22 cellular contexts compared by ENCODE assay signal in the genomic region with DNA sequence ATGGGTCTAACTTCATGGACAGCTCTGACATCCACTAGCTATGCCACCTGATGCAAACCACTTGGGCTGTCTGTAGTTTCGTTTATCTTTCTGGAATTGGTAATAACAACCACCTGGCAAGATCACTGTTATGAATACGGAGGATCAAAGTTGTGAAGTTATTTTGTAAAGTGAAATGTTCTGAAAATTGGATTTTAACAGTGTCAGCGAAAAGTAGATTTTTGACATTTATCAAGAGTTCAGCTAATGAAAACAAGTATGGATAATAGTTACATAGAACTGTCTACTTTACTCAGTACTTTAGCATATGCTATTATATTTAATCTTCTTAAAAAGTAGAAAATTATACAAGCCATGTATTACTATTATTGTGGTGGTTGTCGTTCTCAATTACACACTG.
DNase-seq lines count a peak whose midpoint lies in the region; ATAC-seq and TF ChIP-seq lines count a peak whose summit lies in the region.
"Had no signal": no experiment of that assay in that cellular context is flagged by ENCODE, and none has a peak within 500 bp of the region (broad histone marks: within the 10 kb centered on the region; RNA-seq: fewer than 3 reads in every experiment).

No MANE protein-coding gene starts in this region.

- no peaks in the 10 kb centered on the region for H3K36me3 ChIP-seq in spleen
- no peaks in the 10 kb centered on the region for H3K36me3 ChIP-seq in H7 (replicated peaks; ENCODE audit: control insufficient read depth, insufficient read depth, low read length)
- H3K36me3 ChIP-seq: heart right ventricle, MG63, pancreas, right atrium auricular region, upper lobe of left lung had no signal

- WGBS in spleen, 5 donors = 81 to 90% (median 85%) methylated on average over 4 of the region's 4 CpGs

- ATAC-seq in activated T-cell treated with anti-CD3 and anti-CD28 coated beads, Interleukin-2, amount 50 U/mL, for 4 hours = no peak
- ATAC-seq in activated naive CD8-positive, alpha-beta T cell treated with anti-CD3 and anti-CD28 coated beads, Interleukin-2, amount 50 U/mL, for 24 hours = no peak
- ATAC-seq in GM18868 (IDR thresholded peaks at IDR 0.05; ENCODE audit: unreplicated experiment) = no peak
- ATAC-seq: heart right ventricle, pancreas had no signal

- peak overlapping the region in 6 of 8 donors; percentile 16 to 79 (median 70) for H3K27ac ChIP-seq in spleen
- H3K27ac ChIP-seq: pancreas, right atrium auricular region had no signal

- no peak for DNase-seq in activated T-cell treated with anti-CD3 and anti-CD28 coated beads, Interleukin-2, amount 50 U/mL, for 4 hours
- DNase-seq in activated T-cell treated with anti-CD3 and anti-CD28 coated beads for 4 hours (no peak), NCI-H524 treated with DMSO at 0.1 percent for 48 hours (lab: John Stamatoyannopoulos, UW) (peak; percentile 9), spleen (no peak), epidermal melanocyte (ENCODE audit: insufficient read length, low spot score) (no peak), H7 (no peak)
- DNase-seq in activated naive CD8-positive, alpha-beta T cell treated with anti-CD3 and anti-CD28 coated beads, Interleukin-2, amount 50 U/mL, for 24 hours = no peak
- DNase-seq: activated gamma-delta T cell treated with Interleukin-2 at 50 U/mL for 16 hours, C1 segment of cervical spinal cord, cerebellar nuclear complex, DMS 273 treated with DMSO at 0.1 percent for 48 hours, erythroblast, foreskin fibroblast, HCEC 1CT, heart right ventricle, MG63, NCI-H1436, NCI-H2171, pancreas, upper lobe of left lung had no signal

- no peak for TF ChIP-seq CTCF in spleen (IDR thresholded peaks at IDR 0.05 in 8 of 11, conservative IDR thresholded peaks at IDR 0.05 in 3 of 11)

- H3K4me1 Mint-ChIP-seq in activated T-cell treated with anti-CD3 and anti-CD28 coated beads, Interleukin-2, amount 50 U/mL, for 4 hours (ENCODE audit: low read depth) = peaks cover 40% of the 10 kb centered on the region
- H3K4me1 Mint-ChIP-seq in activated naive CD8-positive, alpha-beta T cell treated with anti-CD3 and anti-CD28 coated beads, Interleukin-2, amount 50 U/mL, for 24 hours = peaks cover 35% of the 10 kb centered on the region

- no peaks in the 10 kb centered on the region for H3K27me3 Mint-ChIP-seq in activated T-cell treated with anti-CD3 and anti-CD28 coated beads, Interleukin-2, amount 50 U/mL, for 4 hours (ENCODE audit: low read depth)
- H3K27me3 Mint-ChIP-seq in activated naive CD8-positive, alpha-beta T cell treated with anti-CD3 and anti-CD28 coated beads, Interleukin-2, amount 50 U/mL, for 24 hours = no peaks in the 10 kb centered on the region

- H3K4me3 ChIP-seq in spleen (peak overlapping the region in 3 of 8 donors; percentile 2 to 60 (median 13)), H7 (ENCODE audit: insufficient read depth, low read depth, low read length) (no peak overlapping the region)
- H3K4me3 ChIP-seq: MG63, pancreas, right atrium auricular region, upper lobe of left lung had no signal

- no peaks in the 10 kb centered on the region for H3K9me3 ChIP-seq in spleen
- H3K9me3 ChIP-seq: heart right ventricle, MG63, pancreas, right atrium auricular region, upper lobe of left lung had no signal

- no peaks in the 10 kb centered on the region for H3K27me3 ChIP-seq in spleen (replicated peaks in 1 of 7)
- no peaks in the 10 kb centered on the region for H3K27me3 ChIP-seq in H7 (ENCODE audit: control insufficient read depth, insufficient read depth, low read length)
- H3K27me3 ChIP-seq: heart right ventricle, MG63, pancreas, right atrium auricular region, upper lobe of left lung had no signal

- no peak for TF ChIP-seq POLR2A in spleen (IDR thresholded peaks at IDR 0.05)

- intact Hi-C loops in spleen (cut with DNase I; ENCODE audit: low total_unique reads) = no loop called here

- H3K36me3 Mint-ChIP-seq in activated T-cell treated with anti-CD3 and anti-CD28 coated beads, Interleukin-2, amount 50 U/mL, for 4 hours (ENCODE audit: insufficient read depth) = peaks cover 2% of the 10 kb centered on the region
- H3K36me3 Mint-ChIP-seq in activated naive CD8-positive, alpha-beta T cell treated with anti-CD3 and anti-CD28 coated beads, Interleukin-2, amount 50 U/mL, for 24 hours (ENCODE audit: low read depth) = peaks cover 29% of the 10 kb centered on the region

- H3K9me3 Mint-ChIP-seq in activated T-cell treated with anti-CD3 and anti-CD28 coated beads, Interleukin-2, amount 50 U/mL, for 4 hours = no peaks in the 10 kb centered on the region
- no peaks in the 10 kb centered on the region for H3K9me3 Mint-ChIP-seq in activated naive CD8-positive, alpha-beta T cell treated with anti-CD3 and anti-CD28 coated beads, Interleukin-2, amount 50 U/mL, for 24 hours

- H3K4me1 ChIP-seq in spleen = peaks cover 0 to 19% (median 0%) of the 10 kb centered on the region in 6 donors
- H3K4me1 ChIP-seq: heart right ventricle, pancreas, right atrium auricular region, upper lobe of left lung had no signal

- peak overlapping the region; percentile 90 for H3K27ac Mint-ChIP-seq in activated naive CD8-positive, alpha-beta T cell treated with anti-CD3 and anti-CD28 coated beads, Interleukin-2, amount 50 U/mL, for 24 hours

- peak overlapping the region; percentile 77 for H3K4me3 Mint-ChIP-seq in activated T-cell treated with anti-CD3 and anti-CD28 coated beads, Interleukin-2, amount 50 U/mL, for 4 hours
- peak overlapping the region; percentile 82 for H3K4me3 Mint-ChIP-seq in activated naive CD8-positive, alpha-beta T cell treated with anti-CD3 and anti-CD28 coated beads, Interleukin-2, amount 50 U/mL, for 24 hours
